13 cellular contexts compared by ENCODE assay signal in the genomic region with DNA sequence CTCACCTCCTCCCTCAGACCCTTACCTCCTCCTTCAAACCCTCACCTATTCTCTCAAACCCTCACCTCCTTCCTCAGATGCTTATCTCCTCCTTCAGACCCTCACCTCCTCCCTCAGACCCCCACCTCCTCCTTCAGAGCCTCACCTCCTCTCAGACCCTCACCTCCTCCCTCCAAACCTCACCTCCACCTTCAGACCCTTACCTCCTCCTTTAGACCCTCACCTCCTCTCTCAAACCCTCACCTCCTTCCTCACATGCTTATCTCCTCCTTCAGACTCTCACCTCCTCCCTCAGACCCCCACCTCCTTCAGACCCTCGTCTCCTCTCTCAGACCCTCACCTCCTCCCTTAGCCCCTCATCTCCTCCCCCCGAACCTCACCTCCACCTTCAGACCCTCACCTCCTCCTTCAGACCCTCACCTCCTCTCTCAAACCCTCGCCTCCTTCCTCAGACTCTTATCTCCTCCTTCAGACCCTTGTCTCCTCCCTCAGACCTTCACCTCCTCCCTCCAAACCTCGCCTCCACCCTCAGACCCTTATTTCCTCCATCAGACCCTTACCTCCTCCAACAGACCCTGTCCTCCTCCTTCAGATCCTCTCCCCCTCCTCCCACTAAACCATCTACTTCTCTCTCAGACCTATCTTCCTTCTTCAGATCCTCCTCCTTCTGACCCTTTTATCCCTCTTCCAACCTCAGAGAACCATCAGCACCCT. TPM values are rescaled to one million over a fixed set of nuclear protein-coding genes. Genes with fewer than 3 reads are reported as not detected.
A peak's percentile ranks its signal among the peaks of the same experiment; 100 is the strongest.
DNase-seq lines count a peak whose midpoint lies in the region; ATAC-seq, FAIRE-seq and TF ChIP-seq lines count a peak whose summit lies in the region.
"Had no signal": no experiment of that assay in that cellular context is flagged by ENCODE, and none has a peak within 500 bp of the region (broad histone marks: within the 10 kb centered on the region; RNA-seq: fewer than 3 reads in every experiment).

No MANE protein-coding gene starts in this region.

- H3K27me3 ChIP-seq in Caco-2 (replicated peaks; ENCODE audit: control insufficient read depth, insufficient read depth, low read length) (no peaks in the 10 kb centered on the region), keratinocyte (ENCODE audit: control insufficient read depth, extremely low read depth, insufficient read depth, low read length) (no peaks in the 10 kb centered on the region), skeletal muscle satellite cell (ENCODE audit: control insufficient read depth, insufficient read depth, low read length) (no peaks in the 10 kb centered on the region)

- peak overlapping the region; percentile 6 for H3K9ac ChIP-seq in keratinocyte (ENCODE audit: control insufficient read depth, extremely low read depth, insufficient read depth, low read length)
- no peak overlapping the region for H3K9ac ChIP-seq in skeletal muscle satellite cell (ENCODE audit: low read depth, low read length)

- H3K9me3 ChIP-seq in Caco-2 (no peaks in the 10 kb centered on the region), keratinocyte (ENCODE audit: control insufficient read depth, low read depth, low read length) (no peaks in the 10 kb centered on the region), skeletal muscle satellite cell (replicated peaks; ENCODE audit: low read length) (no peaks in the 10 kb centered on the region)

- peaks cover 4% of the 10 kb centered on the region for H3K9me1 ChIP-seq in keratinocyte (ENCODE audit: control insufficient read depth, extremely low read depth, insufficient read depth, low read length)

- H3K36me3 ChIP-seq in Caco-2 (ENCODE audit: control insufficient read depth, insufficient read depth, low read length) (no peaks in the 10 kb centered on the region), keratinocyte (ENCODE audit: control insufficient read depth in 2 of 2, extremely low read depth in 1 of 2, insufficient read depth in 2 of 2, low read length in 2 of 2) (peaks cover 5 to 6% of the 10 kb centered on the region in 2 experiments), skeletal muscle satellite cell (ENCODE audit: insufficient read depth, low read length) (peaks cover 4% of the 10 kb centered on the region)

- H2AFZ ChIP-seq in keratinocyte (ENCODE audit: control insufficient read depth, low read length): no peak overlapping the region

- intact Hi-C loops in Caco-2 (cut with micrococcal nuclease; ENCODE audit: unreplicated experiment): loop anchor here (2.0 kb wide), 2 partner anchors 25 to 51 kb away; no protein-coding TSS in a partner anchor
- intact Hi-C loops in activated CD8-positive, alpha-beta T cell treated with anti-CD3 and anti-CD28 coated beads for 36 hours (cut with micrococcal nuclease): no loop called here

- peak overlapping the region; percentile 87 for H3K4me3 Mint-ChIP-seq in Caco-2 (ENCODE audit: unreplicated experiment)
- H3K4me3 Mint-ChIP-seq in activated CD8-positive, alpha-beta T cell treated with anti-CD3 and anti-CD28 coated beads for 36 hours: no peak overlapping the region

- H3K4me3 ChIP-seq in Caco-2 (ENCODE audit: low read depth, low read length): no peak overlapping the region
- H3K4me3 ChIP-seq in keratinocyte (ENCODE audit: control insufficient read depth in 2 of 3, extremely low read depth in 1 of 3, insufficient read depth in 2 of 3, low read depth in 1 of 3, low read length in 3 of 3): no peak overlapping the region
- no peak overlapping the region for H3K4me3 ChIP-seq in skeletal muscle satellite cell (ENCODE audit: low read length)

- DNase-seq in Caco-2 (no peak), keratinocyte (ENCODE audit: low read depth, low spot score) (no peak), SHP77 (lab: John Stamatoyannopoulos, UW) (no peak), D721Med (ENCODE audit: insufficient read length, low spot score) (no peak)
- DNase-seq in activated CD8-positive, alpha-beta T cell treated with anti-CD3 and anti-CD28 coated beads for 36 hours: no peak
- DNase-seq: NCI-H1092 had no signal

- no peak for TF ChIP-seq CTCF in Caco-2 (IDR thresholded peaks at IDR 0.05; ENCODE audit: insufficient read depth in 1 of 2, low read depth in 1 of 2, low read length in 1 of 2, severe bottlenecking in 1 of 2, unreplicated experiment in 1 of 2)
- no peak for TF ChIP-seq CTCF in activated CD8-positive, alpha-beta T cell treated with anti-CD3 and anti-CD28 coated beads for 36 hours (IDR thresholded peaks at IDR 0.05)
- TF ChIP-seq CTCF in keratinocyte (optimal IDR thresholded peaks at IDR 0.05 in 1 of 3, IDR thresholded peaks at IDR 0.05 in 1 of 3, conservative IDR thresholded peaks at IDR 0.05 in 1 of 3; ENCODE audit: extremely low read depth in 1 of 3, insufficient read depth in 2 of 3, low read length in 3 of 3): no peak
- TF ChIP-seq CTCF in D721Med (IDR thresholded peaks at IDR 0.05; ENCODE audit: insufficient read depth, missing control alignments): no peak

- no peak for ATAC-seq in activated CD8-positive, alpha-beta T cell treated with anti-CD3 and anti-CD28 coated beads for 36 hours
- ATAC-seq in GM18867 (IDR thresholded peaks at IDR 0.05; ENCODE audit: unreplicated experiment): no peak
- no peak for ATAC-seq in GM18861 (IDR thresholded peaks at IDR 0.05; ENCODE audit: unreplicated experiment)

- dilution Hi-C loops in keratinocyte (cut with MboI; ENCODE audit: extremely low pct_ligation_motif_present, low sequenced_read_pairs): no loop called here

- no peaks in the 10 kb centered on the region for H3K27me3 Mint-ChIP-seq in Caco-2 (ENCODE audit: insufficient read depth, unreplicated experiment)
- H3K27me3 Mint-ChIP-seq in activated CD8-positive, alpha-beta T cell treated with anti-CD3 and anti-CD28 coated beads for 36 hours: no peaks in the 10 kb centered on the region

- BruUV-seq in Caco-2 (replicated peaks; lab: Mats Ljungman, UMichigan): no TSS peak

- H3K36me3 Mint-ChIP-seq in Caco-2 (ENCODE audit: insufficient read depth, unreplicated experiment): peaks cover 27% of the 10 kb centered on the region
- H3K36me3 Mint-ChIP-seq in activated CD8-positive, alpha-beta T cell treated with anti-CD3 and anti-CD28 coated beads for 36 hours (ENCODE audit: low read depth): peaks cover 15% of the 10 kb centered on the region

- H3K4me1 ChIP-seq in Caco-2 (peaks cover 57% of the 10 kb centered on the region), keratinocyte (ENCODE audit: control insufficient read depth, extremely low read depth, insufficient read depth, low read length) (peaks cover 45% of the 10 kb centered on the region), skeletal muscle satellite cell (ENCODE audit: control insufficient read depth, insufficient read depth, low read length) (peaks cover 68% of the 10 kb centered on the region)

- no peaks in the 10 kb centered on the region for H4K20me1 ChIP-seq in keratinocyte (ENCODE audit: control insufficient read depth, extremely low read depth, insufficient read depth, low read length)

- H3K4me2 ChIP-seq in keratinocyte (ENCODE audit: control insufficient read depth, extremely low read depth, insufficient read depth, low read depth, low read length): no peak overlapping the region
- H3K4me2 ChIP-seq in skeletal muscle satellite cell (ENCODE audit: low read length): peak overlapping the region; percentile 49

- POLR2A ChIA-PET in Caco-2 (lab: Charles Lee): no interaction called here
- POLR2A ChIA-PET in activated CD8-positive, alpha-beta T cell treated with anti-CD3 and anti-CD28 coated beads for 36 hours (lab: Charles Lee): interaction anchor here (1.2 kb wide), 1 partner anchor 17 kb away, joined by 3 read pairs; no protein-coding TSS in a partner anchor

- H3K79me2 ChIP-seq in keratinocyte (ENCODE audit: control insufficient read depth, insufficient read depth, low read length): peaks cover 13% of the 10 kb centered on the region

- FAIRE-seq in keratinocyte (lab: Jason Lieb, UNC): no peak
- FAIRE-seq in D721Med (lab: Jason Lieb, UNC): no peak
- FAIRE-seq: endometrium had no signal

- H3K4me1 Mint-ChIP-seq in Caco-2 (ENCODE audit: low read depth, unreplicated experiment): peaks cover 39% of the 10 kb centered on the region
- peaks cover 33% of the 10 kb centered on the region for H3K4me1 Mint-ChIP-seq in activated CD8-positive, alpha-beta T cell treated with anti-CD3 and anti-CD28 coated beads for 36 hours (ENCODE audit: low read depth)

- H3K9me3 Mint-ChIP-seq in Caco-2 (ENCODE audit: unreplicated experiment): no peaks in the 10 kb centered on the region
- H3K9me3 Mint-ChIP-seq in activated CD8-positive, alpha-beta T cell treated with anti-CD3 and anti-CD28 coated beads for 36 hours: no peaks in the 10 kb centered on the region

- peak overlapping the region; percentile 84 for H3K27ac Mint-ChIP-seq in Caco-2 (ENCODE audit: unreplicated experiment)
- H3K27ac Mint-ChIP-seq in activated CD8-positive, alpha-beta T cell treated with anti-CD3 and anti-CD28 coated beads for 36 hours: peak overlapping the region; percentile 75

- CTCF ChIA-PET in Caco-2 (lab: Charles Lee): interaction anchor here (0.6 to 1.0 kb wide), 2 partner anchors 24 to 174 kb away, joined by 3 to 6 read pairs; no protein-coding TSS in a partner anchor
- CTCF ChIA-PET in activated CD8-positive, alpha-beta T cell treated with anti-CD3 and anti-CD28 coated beads for 36 hours (lab: Charles Lee): interaction anchor here (0.6 to 0.9 kb wide), 4 partner anchors 22 to 25 kb away, joined by 3 read pairs; no protein-coding TSS in a partner anchor

- H3K27ac ChIP-seq in keratinocyte (ENCODE audit: control insufficient read depth, insufficient read depth, low read length): no peak overlapping the region

RNA-seq across cellular contexts. Expression of a gene that starts 2.5 kb away (rescaled TPM):
- total RNA-seq in Caco-2 (2022): 15.5 and 21.3 TPM in 2 replicates
- total RNA-seq in activated CD8-positive, alpha-beta T cell treated with anti-CD3 and anti-CD28 coated beads for 36 hours: 10 to 100 TPM; 22.8 to 27.7 TPM
- polyA plus RNA-seq in keratinocyte: 1.1 to 1.8 TPM (median 1.5 TPM) in 3 replicates
- polyA plus RNA-seq in keratinocyte (2011; ENCODE audit: low read depth): 2.2 TPM
- 0.72 and 2.2 TPM in 2 replicates for polyA plus RNA-seq in keratinocyte (2011; cell fraction: cytosol; rRNA removed)
- polyA plus RNA-seq in keratinocyte (2011; cell fraction: nucleus; rRNA removed): 7.1 and 8.3 TPM in 2 replicates
- 5.9 and 6.4 TPM in 2 replicates for polyA plus RNA-seq in keratinocyte (2012; ENCODE audit: low replicate concordance)
- polyA minus RNA-seq in keratinocyte: 1.1 to 5.8 TPM (median 3.1 TPM) in 3 replicates
- 12.5 TPM for polyA minus RNA-seq in keratinocyte (2011; cell fraction: cytosol; rRNA and poly(A)+ RNA removed)
- polyA minus RNA-seq in keratinocyte (2011; cell fraction: nucleus; rRNA and poly(A)+ RNA removed): 4.1 and 5.1 TPM in 2 replicates
- 5.7 and 5.8 TPM in 2 replicates for total RNA-seq in skeletal muscle satellite cell (2012; rRNA removed)

RNA-seq across cellular contexts. Expression of a gene that starts 31.6 kb away (rescaled TPM):
- 42.3 and 43.6 TPM in 2 replicates for total RNA-seq in Caco-2 (2022)
- not detected for total RNA-seq in activated CD8-positive, alpha-beta T cell treated with anti-CD3 and anti-CD28 coated beads for 36 hours
- 27.8 to 58.6 TPM (median 30.1 TPM) in 3 replicates for polyA plus RNA-seq in keratinocyte
- 12.3 TPM for polyA plus RNA-seq in keratinocyte (2011; ENCODE audit: low read depth)
- 27.4 and 54.0 TPM in 2 replicates for polyA plus RNA-seq in keratinocyte (2011; cell fraction: cytosol; rRNA removed)
- polyA plus RNA-seq in keratinocyte (2011; cell fraction: nucleus; rRNA removed): 57.2 and 98.5 TPM in 2 replicates
- 26.6 and 50.7 TPM in 2 replicates for polyA plus RNA-seq in keratinocyte (2012; ENCODE audit: low replicate concordance)
- polyA minus RNA-seq in keratinocyte: 68.8 to 110 TPM (median 88.1 TPM) in 3 replicates
- polyA minus RNA-seq in keratinocyte (2011; cell fraction: cytosol; rRNA and poly(A)+ RNA removed): 80.4 TPM
- 55.4 and 73.0 TPM in 2 replicates for polyA minus RNA-seq in keratinocyte (2011; cell fraction: nucleus; rRNA and poly(A)+ RNA removed)
- not detected in 2 replicates for total RNA-seq in skeletal muscle satellite cell (2012; rRNA removed)
- total RNA-seq: activated CD8-positive, alpha-beta memory T cell treated with anti-CD3 and anti-CD28 coated beads for 36 hours; mesenteric fat pad; RPMI7951 had no signal

RNA-seq across cellular contexts. Expression of a gene that starts 47.1 kb away (rescaled TPM):
- total RNA-seq in Caco-2 (2022): not detected in 2 replicates
- total RNA-seq in activated CD8-positive, alpha-beta T cell treated with anti-CD3 and anti-CD28 coated beads for 36 hours: not detected
- not detected in 3 replicates for polyA plus RNA-seq in keratinocyte
- not detected for polyA plus RNA-seq in keratinocyte (2011; ENCODE audit: low read depth)
- not detected in 2 replicates for polyA plus RNA-seq in keratinocyte (2011; cell fraction: cytosol; rRNA removed)
- not detected in 2 replicates for polyA plus RNA-seq in keratinocyte (2011; cell fraction: nucleus; rRNA removed)
- polyA plus RNA-seq in keratinocyte (2012; ENCODE audit: low replicate concordance): not detected in 2 replicates
- polyA minus RNA-seq in keratinocyte: not detected in 3 replicates
- polyA minus RNA-seq in keratinocyte (2011; cell fraction: cytosol; rRNA and poly(A)+ RNA removed): not detected
- polyA minus RNA-seq in keratinocyte (2011; cell fraction: nucleus; rRNA and poly(A)+ RNA removed): not detected in 2 replicates
- not detected in 2 replicates for total RNA-seq in skeletal muscle satellite cell (2012; rRNA removed)
- total RNA-seq: activated CD8-positive, alpha-beta memory T cell treated with anti-CD3 and anti-CD28 coated beads for 36 hours; mesenteric fat pad; RPMI7951 had no signal

Comparison
In these comparisons a context has a peak if more than half of its experiments do, and no peak if none do; other contexts are left out.
1. RNA of a gene that starts 31.6 kb away (total RNA-seq): 42.3 to 43.6 TPM in Caco-2; not detected in activated CD8-positive, alpha-beta T cell treated with anti-CD3 and anti-CD28 coated beads for 36 hours; every median in the first group is over 10 times any median in the second.